Comparison of ENCODE assay signal across 9 cellular contexts in the genomic region with DNA sequence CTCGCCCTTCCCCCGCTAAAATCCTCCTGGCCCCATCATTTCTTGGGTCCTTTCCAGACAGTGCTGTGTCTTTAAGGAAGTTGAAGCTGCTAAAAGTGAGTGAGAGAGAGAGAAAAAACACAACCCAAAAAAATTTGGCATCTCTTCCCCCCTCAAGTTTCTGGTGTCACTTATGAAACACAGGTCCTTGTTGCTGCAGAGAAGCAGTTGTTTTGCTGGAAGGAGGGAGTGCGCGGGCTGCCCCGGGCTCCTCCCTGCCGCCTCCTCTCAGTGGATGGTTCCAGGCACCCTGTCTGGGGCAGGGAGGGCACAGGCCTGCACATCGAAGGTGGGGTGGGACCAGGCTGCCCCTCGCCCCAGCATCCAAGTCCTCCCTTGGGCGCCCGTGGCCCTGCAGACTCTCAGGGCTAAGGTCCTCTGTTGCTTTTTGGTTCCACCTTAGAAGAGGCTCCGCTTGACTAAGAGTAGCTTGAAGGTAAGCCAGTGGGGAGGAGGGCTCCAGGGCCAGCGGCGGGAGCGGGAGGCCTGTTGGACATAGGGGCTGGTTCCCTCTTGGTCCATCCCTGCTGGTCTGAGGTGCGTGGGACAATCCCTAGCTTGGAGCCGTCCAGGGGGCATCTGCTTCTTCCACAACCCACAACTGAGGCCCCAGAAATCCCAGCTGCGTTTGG. TPM values are rescaled to one million over a fixed set of nuclear protein-coding genes. Genes with fewer than 3 reads are reported as not detected.
A peak's percentile ranks its signal among the peaks of the same experiment; 100 is the strongest.
DNase-seq lines count a peak whose midpoint lies in the region; FAIRE-seq and TF ChIP-seq lines count a peak whose summit lies in the region.
"Had no signal": no experiment of that assay in that cellular context is flagged by ENCODE, and none has a peak within 500 bp of the region (broad histone marks: within the 10 kb centered on the region; RNA-seq: fewer than 3 reads in every experiment).

A gene with protein sequence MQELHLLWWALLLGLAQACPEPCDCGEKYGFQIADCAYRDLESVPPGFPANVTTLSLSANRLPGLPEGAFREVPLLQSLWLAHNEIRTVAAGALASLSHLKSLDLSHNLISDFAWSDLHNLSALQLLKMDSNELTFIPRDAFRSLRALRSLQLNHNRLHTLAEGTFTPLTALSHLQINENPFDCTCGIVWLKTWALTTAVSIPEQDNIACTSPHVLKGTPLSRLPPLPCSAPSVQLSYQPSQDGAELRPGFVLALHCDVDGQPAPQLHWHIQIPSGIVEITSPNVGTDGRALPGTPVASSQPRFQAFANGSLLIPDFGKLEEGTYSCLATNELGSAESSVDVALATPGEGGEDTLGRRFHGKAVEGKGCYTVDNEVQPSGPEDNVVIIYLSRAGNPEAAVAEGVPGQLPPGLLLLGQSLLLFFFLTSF (plus strand): TSS at position 166 of the 671 bp plus-strand sequence. CDS start 1,149 bp downstream, outside the sequence.

- H3K4me3 ChIP-seq in SJCRH30 (peak within 1 kb of the TSS; percentile 49), mucosa of stomach (ENCODE audit: low read length) (no peak within 1 kb of the TSS), tibial nerve (peak within 1 kb of the TSS; percentile 23 to 51 (median 30))

- in situ Hi-C loops in KBM-7 (cut with MboI; ENCODE audit: low pct_unique_long_range_greater_than_20kb, low sequenced_read_pairs): no loop called here

- H3K4me1 ChIP-seq in SJCRH30 (peaks cover 53% of the 10 kb centered on the region), mucosa of stomach (ENCODE audit: control insufficient read depth, insufficient read depth, low read length) (no peaks in the 10 kb centered on the region), tibial nerve (peaks cover 0 to 97% (median 33%) of the 10 kb centered on the region in 4 donors)

- H3K27me3 ChIP-seq in SJCRH30 (no peaks in the 10 kb centered on the region), mucosa of stomach (ENCODE audit: control insufficient read depth, insufficient read depth, low read length) (peaks cover 3% of the 10 kb centered on the region), tibial nerve (no peaks in the 10 kb centered on the region)

- 17 to 25% methylated on average over 9 to 16 of the region's 17 CpGs for WGBS in tibial nerve, 2 donors

- FAIRE-seq in HTR-8/SVneo (lab: Jason Lieb, UNC): no peak

- TF ChIP-seq CTCF in tibial nerve (IDR thresholded peaks at IDR 0.05): no peak

- peak in 1 of 2 donors; percentile 57 for TF ChIP-seq EP300 in tibial nerve (IDR thresholded peaks at IDR 0.05)

- peak within 1 kb of the TSS; percentile 8 for H3K9ac ChIP-seq in mucosa of stomach (ENCODE audit: low read length)

- peak in 1 of 2 donors; percentile 18 for TF ChIP-seq POLR2A in tibial nerve (IDR thresholded peaks at IDR 0.05)

- H3K9me3 ChIP-seq in SJCRH30 (replicated peaks) (no peaks in the 10 kb centered on the region), mucosa of stomach (ENCODE audit: control insufficient read depth, low read length) (no peaks in the 10 kb centered on the region), tibial nerve (no peaks in the 10 kb centered on the region)

- DNase-seq in SJCRH30 (peak; percentile 54 to 67), fibroblast of gingiva (ENCODE audit: low read depth) (peak; percentile 90), tibial nerve (ENCODE audit: low spot score in 2 of 2) (peak in 1 of 2 donors; percentile 75), NCI-H1092 treated with DMSO at 0.1 percent for 48 hours (lab: John Stamatoyannopoulos, UW) (no peak), KBM-7 (no peak), HTR-8/SVneo (ENCODE audit: insufficient read length, low spot score) (no peak), NCI-H82 (lab: John Stamatoyannopoulos, UW) (no peak)
- DNase-seq: GOT3 had no signal

- H3K27ac ChIP-seq in SJCRH30: peak within 1 kb of the TSS; percentile 73
- H3K27ac ChIP-seq in tibial nerve: peak within 1 kb of the TSS; percentile 62 to 94 (median 84)

- no peaks in the 10 kb centered on the region for H3K36me3 ChIP-seq in SJCRH30
- H3K36me3 ChIP-seq in mucosa of stomach (ENCODE audit: control insufficient read depth, insufficient read depth, low read length): no peaks in the 10 kb centered on the region
- H3K36me3 ChIP-seq in tibial nerve: peaks cover 0 to 4% (median 0%) of the 10 kb centered on the region in 3 donors

RNA-seq across cellular contexts. Expression of the gene that starts here (rescaled TPM):
- 19.8 and 27.7 TPM in 2 replicates for total RNA-seq in SJCRH30 (2014; rRNA removed; shearing (Covaris generic))
- 100 to 1,000 TPM in 3 of 4 donors, 10 to 100 TPM in 1; 41.7 to 250 (median 164) TPM for total RNA-seq in tibial nerve

Comparison
In these comparisons a context has a peak if more than half of its experiments do, and no peak if none do; other contexts are left out.
1. DNase-seq: peak in SJCRH30 (2 of 2) and fibroblast of gingiva (single experiment); none in NCI-H1092 treated with DMSO at 0.1 percent for 48 hours (single experiment), KBM-7 (single experiment), HTR-8/SVneo (single experiment) and NCI-H82 (single experiment).